Comparison of ENCODE assay signal across 25 cellular contexts in the genomic region with DNA sequence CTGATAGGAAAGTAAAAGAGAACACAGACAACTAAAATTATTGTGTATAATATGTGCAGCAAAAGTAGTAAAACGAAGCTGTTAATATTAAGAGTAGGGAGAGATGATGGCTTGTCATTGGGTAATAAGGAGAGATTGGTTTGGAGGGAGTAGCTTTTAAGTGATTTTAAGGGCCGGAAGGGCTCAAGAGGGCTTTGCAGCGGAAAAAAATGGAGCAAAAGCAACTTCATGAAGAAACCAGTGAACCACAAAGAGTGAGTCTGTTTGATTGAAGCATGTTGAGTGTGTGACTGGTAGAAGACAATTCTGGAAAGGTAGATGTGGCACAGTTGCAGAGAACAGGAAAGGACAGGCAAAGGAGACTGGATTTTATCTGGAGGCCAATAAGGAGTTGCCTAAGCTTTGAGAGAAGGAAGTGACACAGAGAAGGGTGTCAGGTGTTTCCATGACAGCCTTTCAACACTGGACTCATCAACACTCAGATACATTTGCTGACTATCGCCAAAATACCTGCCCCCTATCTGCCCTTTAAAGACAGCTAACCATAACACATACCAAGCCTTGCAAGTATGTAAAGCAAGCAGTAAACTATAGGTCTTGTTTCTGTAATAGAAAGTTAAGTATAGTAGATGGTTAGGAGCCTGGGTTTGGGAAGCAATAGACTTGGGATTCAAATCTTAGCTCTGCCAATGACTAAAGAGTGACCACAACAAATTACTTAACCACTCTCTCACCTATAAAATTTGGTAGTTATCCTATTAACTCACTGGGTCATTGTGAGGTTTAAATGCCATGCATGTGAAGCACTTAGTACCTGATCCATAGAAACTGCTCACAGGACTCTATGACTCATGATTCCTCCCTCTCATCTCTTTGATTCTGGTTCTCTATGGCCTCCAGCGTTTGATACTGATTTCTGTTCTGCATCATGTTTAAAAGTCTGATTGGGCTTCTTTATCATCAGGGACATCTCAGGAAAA.
A peak's percentile ranks its signal among the peaks of the same experiment; 100 is the strongest.
DNase-seq lines count a peak whose midpoint lies in the region; ATAC-seq, FAIRE-seq and TF ChIP-seq lines count a peak whose summit lies in the region.
"Had no signal": no experiment of that assay in that cellular context is flagged by ENCODE, and none has a peak within 500 bp of the region (broad histone marks: within the 10 kb centered on the region; RNA-seq: fewer than 3 reads in every experiment).

No MANE protein-coding gene starts in this region.

- no peak overlapping the region for H3K27ac ChIP-seq in GM23248
- H3K27ac ChIP-seq: body of pancreas, HL-60, stomach, transverse colon had no signal

- DNase-seq in GM23248 (peak; percentile 50), NCI-H226 (peak; percentile 65), bronchial epithelial cell (ENCODE audit: low read depth) (peak; percentile 64), kidney glomerular epithelial cell (lab: John Stamatoyannopoulos, UW) (peak; percentile 68), NCI-H187 treated with DMSO at 0.1 percent for 48 hours (lab: John Stamatoyannopoulos, UW) (no peak), left ventricle myocardium superior (no peak), 8988T (no peak)
- DNase-seq: activated CD4-positive, alpha-beta memory T cell treated with anti-CD3 and anti-CD28 coated beads, Interleukin-2, amount 10 ng/mL, durations not matched to agents 7 days and 5 days; AML-193; body of pancreas; CD8-positive, alpha-beta T cell; effector memory CD4-positive, alpha-beta T cell; kidney; NCI-H1105 treated with DMSO at 0.1 percent for 48 hours; NCI-H2081; NCI-H446; SHP77 treated with DMSO at 0.1 percent for 48 hours; stomach; T-helper 1 cell; transverse colon had no signal

- no peaks in the 10 kb centered on the region for H3K27me3 ChIP-seq in GM23248 (replicated peaks; ENCODE audit: insufficient read depth)
- no peaks in the 10 kb centered on the region for H3K27me3 ChIP-seq in bronchial epithelial cell (ENCODE audit: control insufficient read depth, insufficient read depth, low read length)
- H3K27me3 ChIP-seq: body of pancreas, stomach, transverse colon had no signal

- H3K4me3 ChIP-seq in GM23248 (no peak overlapping the region), bronchial epithelial cell (ENCODE audit: low read depth, low read length) (no peak overlapping the region)
- H3K4me3 ChIP-seq: body of pancreas, stomach, transverse colon had no signal

- H3K9ac ChIP-seq in GM23248: no peak overlapping the region

- intact Hi-C loops in left ventricle myocardium superior (cut with micrococcal nuclease): no loop called here

- H3K4me1 ChIP-seq in GM23248 (ENCODE audit: insufficient read depth): peaks cover 9% of the 10 kb centered on the region; the same call in 1 of the 2 replicates
- H3K4me1 ChIP-seq: body of pancreas, stomach, transverse colon had no signal

- no peaks in the 10 kb centered on the region for H4K20me1 ChIP-seq in GM23248 (ENCODE audit: insufficient read depth)

- FAIRE-seq in bronchial epithelial cell (lab: Jason Lieb, UNC): no peak
- FAIRE-seq: colon, GM18507, H54, kidney had no signal

- peaks cover 8% of the 10 kb centered on the region; the same call in 1 of the 2 replicates for H3F3A ChIP-seq in GM23248 (ENCODE audit: insufficient read depth)

- 88 to 91% methylated on average over 5 of the region's 5 CpGs for WGBS in GM23248 (ENCODE audit: low coverage in 1 of 2, low lambda C conversion rate in 2 of 2, missing lambda C conversion rate in 2 of 2), 2 experiments

- H3K36me3 ChIP-seq in GM23248 (ENCODE audit: low read depth) (no peaks in the 10 kb centered on the region), bronchial epithelial cell (ENCODE audit: control insufficient read depth, insufficient read depth, low read length) (no peaks in the 10 kb centered on the region)
- H3K36me3 ChIP-seq: stomach, transverse colon had no signal

- TF ChIP-seq CTCF in bronchial epithelial cell (IDR thresholded peaks at IDR 0.05; ENCODE audit: insufficient read depth, low read length, severe bottlenecking): no peak

- H2AFZ ChIP-seq in GM23248: no peak overlapping the region

- no peaks in the 10 kb centered on the region for H3K9me3 ChIP-seq in GM23248 (ENCODE audit: low read depth)
- H3K9me3 ChIP-seq: body of pancreas, stomach, transverse colon had no signal

- H3K4me2 ChIP-seq in GM23248 (ENCODE audit: unreplicated experiment): peak overlapping the region; percentile 39

- H3K9me2 ChIP-seq in GM23248 (ENCODE audit: insufficient read depth): no peaks in the 10 kb centered on the region

- no peak for ATAC-seq in left ventricle myocardium superior
- ATAC-seq: activated CD4-positive, CD25-positive, alpha-beta regulatory T cell treated with anti-CD3 and anti-CD28 coated beads, Interleukin-2, amount 50 U/mL, for 24 hours; body of pancreas; CD8-positive, alpha-beta T cell had no signal

- H3K79me2 ChIP-seq in GM23248 (ENCODE audit: insufficient read depth): no peaks in the 10 kb centered on the region

- in situ Hi-C loops in GM23248 (cut with MboI): no loop called here

Comparison
In these comparisons a context has a peak if more than half of its experiments do, and no peak if none do; other contexts are left out.
1. DNase-seq: peak in GM23248 (single experiment), NCI-H226 (single experiment), bronchial epithelial cell (single experiment) and kidney glomerular epithelial cell (single experiment); none in NCI-H187 treated with DMSO at 0.1 percent for 48 hours (single experiment), left ventricle myocardium superior (single experiment) and 8988T (single experiment).